Comparison of ENCODE assay signal across 26 cellular contexts in the genomic region with DNA sequence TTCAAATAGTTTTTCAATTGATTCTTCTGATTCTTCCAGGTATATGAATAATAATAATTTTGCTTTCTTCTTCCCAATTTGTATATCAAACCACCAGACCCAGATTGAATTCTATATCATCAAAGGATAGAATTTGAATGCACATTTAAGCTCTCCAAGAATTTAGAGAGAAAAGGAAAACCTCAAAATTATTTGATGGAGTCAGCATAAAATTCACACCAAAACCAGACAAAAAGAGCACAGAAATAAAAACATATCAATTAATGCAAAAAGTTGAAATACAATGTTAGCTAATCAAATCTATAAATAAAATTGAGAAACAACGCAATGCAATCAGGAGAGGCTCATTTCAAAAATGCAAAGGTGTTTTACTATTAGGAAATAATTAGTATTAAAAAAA.
"Had no signal": no experiment of that assay in that cellular context is flagged by ENCODE, and none has a peak within 500 bp of the region (broad histone marks: within the 10 kb centered on the region; RNA-seq: fewer than 3 reads in every experiment).

No MANE protein-coding gene starts in this region.

- H3K9me3 ChIP-seq: stomach, suprapubic skin, testis, thoracic aorta, thyroid gland, tibial artery, tibial nerve, transverse colon, upper lobe of left lung, upper lobe of right lung, uterus, vagina had no signal

- ATAC-seq: stimulated activated effector memory CD8-positive, alpha-beta T cell treated with anti-CD3 and anti-CD28 coated beads, Interleukin-12 subunit alpha, Interleukin-12 subunit beta, amount 100 ng/mL, for 72 hours; stimulated activated memory B cell treated with anti-CD40 and anti-IgM and Interleukin-4, amounts not matched to agents 10 μg/mL and 1 μg/mL and 100 μg/mL, for 72 hours; stimulated activated naive B cell treated with anti-CD40 and anti-IgM and Interleukin-4, amounts not matched to agents 10 μg/mL and 1 μg/mL and 100 μg/mL, for 72 hours; stimulated activated naive CD8-positive, alpha-beta T cell treated with anti-CD3 and anti-CD28 coated beads, Interleukin-15, amount 100 ng/mL, for 72 hours; stimulated activated naive CD8-positive, alpha-beta T cell treated with anti-CD3 and anti-CD28 coated beads, Interleukin-15, Interleukin-2, amounts not matched to agents 100 U/mL and 50 U/mL, for 24 hours; upper lobe of right lung had no signal

- H3K36me3 ChIP-seq: stomach, suprapubic skin, thoracic aorta, thyroid gland, tibial artery, tibial nerve, transverse colon, upper lobe of left lung, upper lobe of right lung, uterus, vagina had no signal

- FAIRE-seq: urothelium cell line had no signal

- DNase-seq: stimulated activated CD4-positive, alpha-beta T cell treated with anti-CD3 and anti-CD28 coated beads, Interleukin-2, amount 100 ng/mL, for 48 hours; stimulated activated CD4-positive, alpha-beta T cell treated with anti-CD3 and anti-CD28 coated beads, Interleukin-4, amount 100 ng/mL, for 1 hour; stimulated activated CD4-positive, alpha-beta T cell treated with anti-CD3 and anti-CD28 coated beads, Interleukin-4, amount 100 ng/mL, for 24 hours; stimulated activated CD8-positive, alpha-beta memory T cell treated with anti-CD3 and anti-CD28 coated beads, Interleukin-4, amount 100 ng/mL, for 48 hours; stimulated activated naive B cell treated with anti-CD40 and anti-IgM and Interleukin-4, amounts not matched to agents 10 μg/mL and 1 μg/mL and 100 μg/mL, for 72 hours; stimulated activated naive CD4-positive, alpha-beta T cell; stimulated activated naive CD4-positive, alpha-beta T cell treated with Interleukin-2 at 50 U/mL for 16 hours; stimulated activated naive CD8-positive, alpha-beta T cell treated with anti-CD3 and anti-CD28 coated beads, Interleukin-15, amount 100 ng/mL, for 72 hours; stimulated activated naive CD8-positive, alpha-beta T cell treated with anti-CD3 and anti-CD28 coated beads, Interleukin-15, Interleukin-2, amounts not matched to agents 100 U/mL and 50 U/mL, for 24 hours; stomach; substantia nigra; testis; thyroid gland; tibial artery; transverse colon; trophoblast cell; uterus had no signal

- H3K27me3 ChIP-seq: stomach, suprapubic skin, testis, thyroid gland, tibial artery, tibial nerve, transverse colon, upper lobe of left lung, upper lobe of right lung, uterus, vagina had no signal

- H3K4me3 ChIP-seq: stomach, suprapubic skin, testis, thoracic aorta, thyroid gland, tibial artery, tibial nerve, transverse colon, upper lobe of left lung, upper lobe of right lung, uterus, vagina had no signal

- H3K27ac ChIP-seq: stomach, suprapubic skin, testis, thoracic aorta, thyroid gland, tibial artery, tibial nerve, transverse colon, upper lobe of left lung, upper lobe of right lung, uterus, vagina had no signal
